In the genomic region with DNA sequence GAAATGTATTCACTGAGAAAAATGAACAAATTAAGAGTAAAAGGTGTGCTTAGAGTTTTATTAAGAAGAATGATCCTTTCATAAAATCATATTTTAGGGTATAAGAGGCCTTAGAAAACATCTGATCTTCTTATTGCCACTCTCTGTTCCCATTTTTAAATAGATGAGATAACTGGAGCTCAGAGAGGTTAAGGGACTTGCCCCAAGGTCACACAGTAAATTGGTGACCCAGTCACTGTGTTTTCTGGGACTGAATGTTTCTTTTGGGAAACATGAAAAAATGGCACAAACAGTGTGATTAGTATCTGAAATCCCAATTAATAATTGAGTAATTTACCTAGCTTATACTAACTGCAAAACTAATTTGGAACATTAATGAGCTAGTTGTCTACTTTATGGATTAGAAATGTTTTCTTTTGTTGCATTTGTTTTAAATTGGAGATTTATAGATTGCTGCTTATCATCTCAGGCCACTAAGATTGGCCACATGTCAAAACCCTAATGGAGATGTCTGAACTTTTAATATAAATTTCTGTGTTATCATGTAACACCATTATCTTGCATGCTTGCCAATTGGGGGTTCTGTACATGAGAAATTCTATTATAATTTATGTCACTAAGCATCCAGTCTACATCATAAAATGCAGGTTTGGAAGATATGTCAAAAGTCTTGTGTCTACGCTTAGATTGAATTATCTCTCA, we compare ENCODE assay signal across 20 cellular contexts.
"Had no signal": no experiment of that assay in that cellular context is flagged by ENCODE, and none has a peak within 500 bp of the region (broad histone marks: within the 10 kb centered on the region; RNA-seq: fewer than 3 reads in every experiment).

No MANE protein-coding gene starts in this region.

- DNase-seq: activated CD4-positive, alpha-beta T cell treated with anti-CD3 and anti-CD28 coated beads, Interleukin-2, amount 50 U/mL, for 4 hours; activated CD8-positive, alpha-beta memory T cell treated with anti-CD3 and anti-CD28 coated beads, Interleukin-2, amount 50 U/mL, for 48 hours; activated naive CD4-positive, alpha-beta T cell; activated naive CD8-positive, alpha-beta T cell treated with anti-CD3 and anti-CD28 coated beads for 36 hours; activated T-cell treated with anti-CD3 and anti-CD28 coated beads, Interleukin-2, amount 50 U/mL, for 4 hours; amniotic stem cell; foreskin melanocyte; lower lobe of right lung; mesendoderm; naive B cell; nucleus accumbens; stimulated activated CD4-positive, alpha-beta T cell treated with anti-CD3 and anti-CD28 coated beads, Interleukin-2, amount 100 ng/mL, for 48 hours; stimulated activated CD8-positive, alpha-beta memory T cell treated with anti-CD3 and anti-CD28 coated beads, Interleukin-4, amount 100 ng/mL, for 48 hours; stimulated activated naive B cell treated with anti-CD40 and anti-IgM and Interleukin-4, amounts not matched to agents 10 μg/mL and 1 μg/mL and 100 μg/mL, for 72 hours; thyroid gland had no signal

- H3K27me3 ChIP-seq: thyroid gland had no signal

- H3K9ac ChIP-seq: parathyroid adenoma had no signal

- H3K4me3 Mint-ChIP-seq: activated naive CD8-positive, alpha-beta T cell treated with anti-CD3 and anti-CD28 coated beads for 36 hours; activated T-cell treated with anti-CD3 and anti-CD28 coated beads, Interleukin-2, amount 50 U/mL, for 4 hours; naive B cell; stimulated activated naive B cell treated with anti-CD40 and anti-IgM and Interleukin-4, amounts not matched to agents 10 μg/mL and 1 μg/mL and 100 μg/mL, for 72 hours had no signal

- H3K27me3 Mint-ChIP-seq: activated naive CD8-positive, alpha-beta T cell treated with anti-CD3 and anti-CD28 coated beads for 36 hours; naive B cell; stimulated activated naive B cell treated with anti-CD40 and anti-IgM and Interleukin-4, amounts not matched to agents 10 μg/mL and 1 μg/mL and 100 μg/mL, for 72 hours had no signal

- H3K9me3 Mint-ChIP-seq: activated naive CD8-positive, alpha-beta T cell treated with anti-CD3 and anti-CD28 coated beads for 36 hours; activated T-cell treated with anti-CD3 and anti-CD28 coated beads, Interleukin-2, amount 50 U/mL, for 4 hours; naive B cell; stimulated activated naive B cell treated with anti-CD40 and anti-IgM and Interleukin-4, amounts not matched to agents 10 μg/mL and 1 μg/mL and 100 μg/mL, for 72 hours had no signal

- H3K4me1 ChIP-seq: thyroid gland had no signal

- H3K27ac ChIP-seq: cardiac muscle cell, SK-N-MC had no signal

- H3K36me3 ChIP-seq: cardiac muscle cell, lower lobe of right lung, thyroid gland had no signal

- H3K27ac Mint-ChIP-seq: activated naive CD8-positive, alpha-beta T cell treated with anti-CD3 and anti-CD28 coated beads for 36 hours; activated T-helper 2 cell treated with anti-CD3 and anti-CD28 coated beads, Interferon-gamma antibody, Interleukin-2, Interleukin-4, amounts not matched to agents 10 μg/mL and 5 μg/mL and 100 μg/mL, durations not matched to agents 14 hours and 24 hours and 36 hours; naive B cell; stimulated activated naive B cell treated with anti-CD40 and anti-IgM and Interleukin-4, amounts not matched to agents 10 μg/mL and 1 μg/mL and 100 μg/mL, for 72 hours had no signal

- H3K4me3 ChIP-seq: cardiac muscle cell, lower lobe of right lung, SK-N-MC, thyroid gland had no signal

- ATAC-seq: activated T-cell treated with anti-CD3 and anti-CD28 coated beads, Interleukin-2, amount 50 U/mL, for 4 hours; lower lobe of right lung; stimulated activated naive B cell treated with anti-CD40 and anti-IgM and Interleukin-4, amounts not matched to agents 10 μg/mL and 1 μg/mL and 100 μg/mL, for 72 hours had no signal

- H3K79me2 ChIP-seq: parathyroid adenoma had no signal

- H3K9me3 ChIP-seq: lower lobe of right lung, thyroid gland had no signal

- FAIRE-seq: islet of Langerhans had no signal

- H2AFZ ChIP-seq: parathyroid adenoma had no signal
